ENCODE assay signal across 11 cellular contexts in the genomic region with DNA sequence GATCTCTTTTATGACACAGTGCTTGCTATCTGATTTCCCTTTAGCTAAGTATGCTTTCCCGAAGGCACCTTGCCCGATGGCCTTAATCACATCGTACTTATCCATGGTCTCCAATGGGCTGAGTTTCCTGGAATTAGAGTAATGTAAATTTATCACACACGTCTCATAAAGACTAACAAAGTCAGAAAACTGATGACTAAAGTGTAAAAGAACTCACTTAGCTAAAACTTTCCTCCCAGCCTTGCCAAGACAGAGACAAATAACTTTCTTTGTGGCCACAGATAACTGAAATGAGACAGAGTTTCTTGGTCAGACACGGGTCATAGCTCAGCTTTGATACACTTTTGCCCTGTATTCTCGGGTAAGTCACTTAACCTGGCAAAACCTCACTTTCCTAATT. TPM values are rescaled to one million over a fixed set of nuclear protein-coding genes. Genes with fewer than 3 reads are reported as not detected.
DNase-seq lines count a peak whose midpoint lies in the region; ATAC-seq, FAIRE-seq and TF ChIP-seq lines count a peak whose summit lies in the region.
"Had no signal": no experiment of that assay in that cellular context is flagged by ENCODE, and none has a peak within 500 bp of the region (broad histone marks: within the 10 kb centered on the region; RNA-seq: fewer than 3 reads in every experiment).

No MANE protein-coding gene starts in this region.

- no peak overlapping the region for H2BK120ac ChIP-seq in H1 (replicated peaks; ENCODE audit: low read depth, low read length)

- H4K5ac ChIP-seq in H1 (ENCODE audit: insufficient read length, low read depth, low read length), result no peak overlapping the region

- no peaks in the 10 kb centered on the region for H3K36me3 Mint-ChIP-seq in activated naive CD4-positive, alpha-beta T cell treated with anti-CD3 and anti-CD28 coated beads, Interleukin-2, amount 50 U/mL, for 72 hours
- peaks cover 2% of the 10 kb centered on the region for H3K36me3 Mint-ChIP-seq in activated naive CD4-positive, alpha-beta T cell treated with anti-CD3 and anti-CD28 coated beads, Interleukin-2, amount 10 ng/mL, durations not matched to agents 7 days and 5 days
- H3K36me3 Mint-ChIP-seq in activated CD4-positive, alpha-beta T cell treated with anti-CD3 and anti-CD28 coated beads, Interleukin-2, amount 10 ng/mL, durations not matched to agents 24 days and 14 days (ENCODE audit: low read depth), result peaks cover 7% of the 10 kb centered on the region
- H3K36me3 Mint-ChIP-seq: activated naive CD8-positive, alpha-beta T cell treated with anti-CD3 and anti-CD28 coated beads, Interleukin-2, amount 10 ng/mL, durations not matched to agents 7 days and 5 days had no signal

- H3K14ac ChIP-seq in H1 (ENCODE audit: insufficient read length), result no peak overlapping the region

- no peak overlapping the region for H2BK15ac ChIP-seq in H1 (ENCODE audit: low read length)

- H3K79me1 ChIP-seq in H1 (ENCODE audit: low read depth, low read length), result no peaks in the 10 kb centered on the region

- H3K27me3 ChIP-seq in H1 (replicated peaks in 1 of 4; ENCODE audit: control insufficient read depth in 3 of 4, extremely low read depth in 1 of 4, insufficient read depth in 3 of 4, low read length in 3 of 4), result peaks cover 0 to 10% (median 2%) of the 10 kb centered on the region in 4 experiments; a peak in 2 of 7 replicates
- no peaks in the 10 kb centered on the region; the same call in 1 of the 2 replicates for H3K27me3 ChIP-seq in BE2C

- no peak for DNase-seq in activated naive CD4-positive, alpha-beta T cell treated with anti-CD3 and anti-CD28 coated beads, Interleukin-2, amount 50 U/mL, for 72 hours (ENCODE audit: low spot score in 2 of 2)
- no peak for DNase-seq in activated naive CD4-positive, alpha-beta T cell treated with anti-CD3 and anti-CD28 coated beads, Interleukin-2, amount 10 ng/mL, durations not matched to agents 7 days and 5 days
- no peak for DNase-seq in H1 (ENCODE audit: low read depth in 1 of 2, low spot score in 2 of 2)
- no peak for DNase-seq in stimulated activated naive CD8-positive, alpha-beta T cell treated with anti-CD3 and anti-CD28 coated beads, Interleukin-15, amount 100 ng/mL, for 72 hours
- no peak for DNase-seq in BE2C
- DNase-seq in mesenteric fat pad (ENCODE audit: low spot score), result no peak
- DNase-seq in activated CD4-positive, alpha-beta T cell treated with anti-CD3 and anti-CD28 coated beads, Interleukin-2, amount 10 ng/mL, durations not matched to agents 24 days and 14 days, result no peak

- no peak overlapping the region for H3K23ac ChIP-seq in H1 (ENCODE audit: insufficient read length)

- peak overlapping the region in 1 of 2 experiments; percentile 70; a peak in 1 of 4 replicates for H3K4me2 ChIP-seq in H1 (ENCODE audit: insufficient read depth in 1 of 2, low read depth in 2 of 2, low read length in 2 of 2)

- H4K20me1 ChIP-seq in H1 (replicated peaks in 1 of 2; ENCODE audit: control insufficient read depth in 1 of 2, insufficient read depth in 2 of 2, low read length in 2 of 2), result no peaks in the 10 kb centered on the region

- H4K91ac ChIP-seq in H1 (replicated peaks; ENCODE audit: insufficient read length, low read length), result no peak overlapping the region

- H3K4me1 Mint-ChIP-seq in activated naive CD4-positive, alpha-beta T cell treated with anti-CD3 and anti-CD28 coated beads, Interleukin-2, amount 10 ng/mL, durations not matched to agents 7 days and 5 days, result peaks cover 23% of the 10 kb centered on the region
- H3K4me1 Mint-ChIP-seq in stimulated activated naive CD8-positive, alpha-beta T cell treated with anti-CD3 and anti-CD28 coated beads, Interleukin-15, amount 100 ng/mL, for 72 hours, result peaks cover 11% of the 10 kb centered on the region
- peaks cover 22% of the 10 kb centered on the region for H3K4me1 Mint-ChIP-seq in activated CD4-positive, alpha-beta T cell treated with anti-CD3 and anti-CD28 coated beads, Interleukin-2, amount 10 ng/mL, durations not matched to agents 24 days and 14 days

- H2BK20ac ChIP-seq in H1 (ENCODE audit: low read length), result no peak overlapping the region

- H3K36me3 ChIP-seq in H1 (ENCODE audit: control insufficient read depth in 2 of 4, insufficient read depth in 4 of 4, low read length in 3 of 4) (peaks cover 0 to 6% (median 3%) of the 10 kb centered on the region in 4 experiments; a peak in 4 of 8 replicates), BE2C (0 out of 2 replicates have a peak, but pooled peaks cover 7% of the 10 kb centered on the region)

- POLR2A ChIA-PET in H1 (lab: Charles Lee; ENCODE audit: partially characterized antibody), result interaction anchor here (0.9 to 1.6 kb wide), 5 partner anchors 36 to 259 kb away, joined by 3 to 5 read pairs (median 3); a partner anchor contains a TSS

- no peaks in the 10 kb centered on the region for H3K79me2 ChIP-seq in H1 (ENCODE audit: control insufficient read depth in 1 of 2, insufficient read depth in 2 of 2, low read length in 2 of 2)

- no peak overlapping the region for H2AK5ac ChIP-seq in H1 (ENCODE audit: low read depth, low read length)

- TF ChIP-seq RAD21 in H1 (IDR thresholded peaks at IDR 0.05 in 1 of 2, conservative IDR thresholded peaks at IDR 0.05 in 1 of 2; ENCODE audit: low read depth in 2 of 2, low read length in 2 of 2), result no peak

- H3K23me2 ChIP-seq in H1 (ENCODE audit: low read depth, low read length), result peaks cover 6% of the 10 kb centered on the region

- H3K4me3 Mint-ChIP-seq in activated naive CD4-positive, alpha-beta T cell treated with anti-CD3 and anti-CD28 coated beads, Interleukin-2, amount 10 ng/mL, durations not matched to agents 7 days and 5 days, result no peak overlapping the region
- no peak overlapping the region for H3K4me3 Mint-ChIP-seq in stimulated activated naive CD8-positive, alpha-beta T cell treated with anti-CD3 and anti-CD28 coated beads, Interleukin-15, amount 100 ng/mL, for 72 hours
- H3K4me3 Mint-ChIP-seq in activated CD4-positive, alpha-beta T cell treated with anti-CD3 and anti-CD28 coated beads, Interleukin-2, amount 10 ng/mL, durations not matched to agents 24 days and 14 days, result no peak overlapping the region

- TF ChIP-seq EP300 in H1 (IDR thresholded peaks at IDR 0.05; ENCODE audit: borderline replicate concordance in 1 of 2, low read depth in 2 of 2, low read length in 2 of 2), result no peak

- no peak overlapping the region for H3K27ac ChIP-seq in H1 (ENCODE audit: low read depth, low read length)

- no peak overlapping the region for H4K8ac ChIP-seq in H1 (ENCODE audit: extremely low read depth, insufficient read depth, low read length)

- H3K9ac ChIP-seq in H1 (replicated peaks in 1 of 4; ENCODE audit: extremely low read depth in 1 of 4, low read depth in 3 of 4, low read length in 3 of 4), result no peak overlapping the region

- no peak overlapping the region for H3K4ac ChIP-seq in H1 (replicated peaks; ENCODE audit: insufficient read length, low read depth, low read length)

- no peak overlapping the region for H3K27ac Mint-ChIP-seq in activated naive CD4-positive, alpha-beta T cell treated with anti-CD3 and anti-CD28 coated beads, Interleukin-2, amount 50 U/mL, for 72 hours
- no peak overlapping the region for H3K27ac Mint-ChIP-seq in activated naive CD4-positive, alpha-beta T cell treated with anti-CD3 and anti-CD28 coated beads, Interleukin-2, amount 10 ng/mL, durations not matched to agents 7 days and 5 days
- H3K27ac Mint-ChIP-seq in stimulated activated naive CD8-positive, alpha-beta T cell treated with anti-CD3 and anti-CD28 coated beads, Interleukin-15, amount 100 ng/mL, for 72 hours, result no peak overlapping the region
- no peak overlapping the region for H3K27ac Mint-ChIP-seq in activated CD4-positive, alpha-beta T cell treated with anti-CD3 and anti-CD28 coated beads, Interleukin-2, amount 10 ng/mL, durations not matched to agents 24 days and 14 days
- H3K27ac Mint-ChIP-seq: activated naive CD8-positive, alpha-beta T cell treated with anti-CD3 and anti-CD28 coated beads, Interleukin-2, amount 10 ng/mL, durations not matched to agents 7 days and 5 days had no signal

- CTCF ChIA-PET in activated naive CD4-positive, alpha-beta T cell treated with anti-CD3 and anti-CD28 coated beads, Interleukin-2, amount 10 ng/mL, durations not matched to agents 7 days and 5 days (lab: Charles Lee), result interaction anchor here (0.7 to 3.9 kb wide), 27 partner anchors 10 to 408 kb away, joined by 3 to 37 read pairs (median 4); a partner anchor contains a TSS
- CTCF ChIA-PET in H1 (lab: Charles Lee; ENCODE audit: partially characterized antibody), result interaction anchor here (0.6 to 8.7 kb wide), 55 partner anchors 10 to 360 kb away, joined by 3 to 107 read pairs (median 4); a partner anchor contains a TSS

- H2AFZ ChIP-seq in H1 (ENCODE audit: low read length), result no peak overlapping the region

- no peaks in the 10 kb centered on the region for H3K9me3 Mint-ChIP-seq in activated naive CD4-positive, alpha-beta T cell treated with anti-CD3 and anti-CD28 coated beads, Interleukin-2, amount 50 U/mL, for 72 hours
- no peaks in the 10 kb centered on the region for H3K9me3 Mint-ChIP-seq in activated naive CD4-positive, alpha-beta T cell treated with anti-CD3 and anti-CD28 coated beads, Interleukin-2, amount 10 ng/mL, durations not matched to agents 7 days and 5 days
- H3K9me3 Mint-ChIP-seq in stimulated activated naive CD8-positive, alpha-beta T cell treated with anti-CD3 and anti-CD28 coated beads, Interleukin-15, amount 100 ng/mL, for 72 hours, result no peaks in the 10 kb centered on the region
- no peaks in the 10 kb centered on the region for H3K9me3 Mint-ChIP-seq in activated CD4-positive, alpha-beta T cell treated with anti-CD3 and anti-CD28 coated beads, Interleukin-2, amount 10 ng/mL, durations not matched to agents 24 days and 14 days
- H3K9me3 Mint-ChIP-seq: activated naive CD8-positive, alpha-beta T cell treated with anti-CD3 and anti-CD28 coated beads, Interleukin-2, amount 10 ng/mL, durations not matched to agents 7 days and 5 days; naive thymus-derived CD4-positive, alpha-beta T cell had no signal

- H3K4me3 ChIP-seq in H1 (ENCODE audit: extremely low read depth in 1 of 4, insufficient read depth in 2 of 4, low read depth in 3 of 4, low read length in 4 of 4) (peak overlapping the region in 1 of 4 experiments; percentile 71; a peak in 1 of 8 replicates), BE2C (ENCODE audit: low read depth, low read length) (no peak overlapping the region)

- TF ChIP-seq CTCF in H1 (IDR thresholded peaks at IDR 0.05; ENCODE audit: control extremely low read depth in 1 of 3, insufficient read depth in 1 of 3, low read depth in 1 of 3, low read length in 3 of 3) (no peak), BE2C (IDR thresholded peaks at IDR 0.05; ENCODE audit: low read depth, low read length) (no peak)

- no peak overlapping the region for H3K56ac ChIP-seq in H1 (replicated peaks; ENCODE audit: insufficient read length, low read depth, low read length)

- H3K4me1 ChIP-seq in H1 (replicated peaks in 1 of 4; ENCODE audit: control insufficient read depth in 3 of 4, insufficient read depth in 4 of 4, low read length in 3 of 4) (no peaks in the 10 kb centered on the region), BE2C (no peaks in the 10 kb centered on the region)

- H2BK5ac ChIP-seq in H1 (ENCODE audit: low read depth, low read length), result no peak overlapping the region

- no peak overlapping the region for H3K18ac ChIP-seq in H1 (ENCODE audit: extremely low read depth, low read length)

- 67% methylated on average over 6 of the region's 6 CpGs; no CpG with 5 or more reads in 1 of the 2 experiments for WGBS in H1 (ENCODE audit: extremely low coverage in 1 of 2, insufficient coverage in 1 of 2, insufficient read length in 1 of 2, insufficient replicate concordance in 2 of 2, low coverage in 1 of 2, low lambda C conversion rate in 2 of 2, missing lambda C conversion rate in 1 of 2), 2 experiments

- no peak for TF ChIP-seq POLR2A in H1 (IDR thresholded peaks at IDR 0.05; ENCODE audit: control extremely low read depth in 1 of 2, low read depth in 2 of 2, low read length in 2 of 2)

- peaks cover 29% of the 10 kb centered on the region for H3K27me3 Mint-ChIP-seq in activated naive CD4-positive, alpha-beta T cell treated with anti-CD3 and anti-CD28 coated beads, Interleukin-2, amount 10 ng/mL, durations not matched to agents 7 days and 5 days
- peaks cover 20% of the 10 kb centered on the region for H3K27me3 Mint-ChIP-seq in stimulated activated naive CD8-positive, alpha-beta T cell treated with anti-CD3 and anti-CD28 coated beads, Interleukin-15, amount 100 ng/mL, for 72 hours
- peaks cover 16% of the 10 kb centered on the region for H3K27me3 Mint-ChIP-seq in activated CD4-positive, alpha-beta T cell treated with anti-CD3 and anti-CD28 coated beads, Interleukin-2, amount 10 ng/mL, durations not matched to agents 24 days and 14 days

- no peak overlapping the region for H2BK12ac ChIP-seq in H1 (ENCODE audit: low read depth, low read length)

- intact Hi-C loops in activated CD4-positive, alpha-beta T cell treated with anti-CD3 and anti-CD28 coated beads, Interleukin-2, amount 10 ng/mL, durations not matched to agents 24 days and 14 days (cut with micrococcal nuclease), result loop anchor here (1.0 to 2.0 kb wide), 7 partner anchors 32 to 313 kb away; a partner anchor contains a TSS

- peak; percentile 51 to 62 for ATAC-seq in activated naive CD4-positive, alpha-beta T cell treated with anti-CD3 and anti-CD28 coated beads, Interleukin-2, amount 50 U/mL, for 72 hours
- peak; percentile 18 for ATAC-seq in HG03460 (IDR thresholded peaks at IDR 0.05; ENCODE audit: unreplicated experiment)
- ATAC-seq in stimulated activated naive CD8-positive, alpha-beta T cell treated with anti-CD3 and anti-CD28 coated beads, Interleukin-15, amount 100 ng/mL, for 72 hours, result peak; percentile 64

- H3K9me3 ChIP-seq in H1 (ENCODE audit: insufficient read depth in 2 of 2, low read depth in 1 of 2, low read length in 1 of 2) (no peaks in the 10 kb centered on the region), BE2C (no peaks in the 10 kb centered on the region)

- peak; percentile 24 for FAIRE-seq in H1 (lab: Jason Lieb, UNC)

RNA-seq across cellular contexts. Expression of a gene that starts 1.5 kb away (rescaled TPM):
- under 1 TPM in 1 of 2 donors, not detected in 1; 0.14 TPM for total RNA-seq in activated naive CD4-positive, alpha-beta T cell treated with anti-CD3 and anti-CD28 coated beads, Interleukin-2, amount 50 U/mL, for 72 hours
- total RNA-seq in H1 (2021; fragmentation: NEBNext Ultra II Directional; extraction: Animal tissue kit (Norgen Biotek cat#: 25700)), result 0.27 and 0.35 TPM in 2 replicates
- polyA plus RNA-seq in H1 (2011; rRNA removed), result 0.12 and 0.17 TPM in 2 replicates
- 0.21 TPM for polyA plus RNA-seq in H1 (2011; cell fraction: cytosol; rRNA removed)
- polyA plus RNA-seq in H1 (2011; cell fraction: nucleus; rRNA removed), result 0.20 TPM
- polyA plus RNA-seq in H1 (2012, experiment 1 of 2), result 0.25 to 0.72 TPM (median 0.36 TPM) in 4 replicates
- not detected for polyA plus RNA-seq in H1 (2012, experiment 2 of 2)
- 0.36 TPM for polyA plus RNA-seq in H1 (2013, experiment 1 of 2)
- polyA plus RNA-seq in H1 (2013, experiment 2 of 2), result 0.39 TPM
- 0.10 and 0.13 TPM in 2 replicates for polyA minus RNA-seq in H1 (2011; rRNA and poly(A)+ RNA removed)
- not detected for polyA minus RNA-seq in H1 (2011; cell fraction: cytosol; rRNA and poly(A)+ RNA removed)
- 0.50 TPM for polyA minus RNA-seq in H1 (2011; cell fraction: nucleus; rRNA and poly(A)+ RNA removed)
- polyA plus RNA-seq in BE2C (2012; ENCODE audit: insufficient read depth, insufficient read length, low read depth), result 0.45 TPM
- total RNA-seq in mesenteric fat pad, result not detected
- not detected in 2 replicates for total RNA-seq in activated CD4-positive, alpha-beta T cell treated with anti-CD3 and anti-CD28 coated beads, Interleukin-2, amount 10 ng/mL, durations not matched to agents 24 days and 14 days
- total RNA-seq: activated naive CD8-positive, alpha-beta T cell treated with anti-CD3 and anti-CD28 coated beads, Interleukin-2, amount 10 ng/mL, durations not matched to agents 7 days and 5 days; naive thymus-derived CD4-positive, alpha-beta T cell; T-helper 1 cell treated with Interleukin-12 subunit alpha and Interleukin-12 subunit beta and Interleukin-4 antibody, amounts not matched to agents 30 ng/mL and 1 ng/mL, for 36 hours had no signal

RNA-seq across cellular contexts. Expression of a gene that starts 32.0 kb away (rescaled TPM):
- 1 to 10 TPM in 1 of 2 donors, under 1 TPM in 1; 0.18 to 6.2 TPM for total RNA-seq in activated naive CD4-positive, alpha-beta T cell treated with anti-CD3 and anti-CD28 coated beads, Interleukin-2, amount 50 U/mL, for 72 hours
- total RNA-seq in H1 (2021; fragmentation: NEBNext Ultra II Directional; extraction: Animal tissue kit (Norgen Biotek cat#: 25700)), result 24.5 and 26.0 TPM in 2 replicates
- 9.0 and 11.4 TPM in 2 replicates for polyA plus RNA-seq in H1 (2011; rRNA removed)
- 20.5 TPM for polyA plus RNA-seq in H1 (2011; cell fraction: cytosol; rRNA removed)
- polyA plus RNA-seq in H1 (2011; cell fraction: nucleus; rRNA removed), result 5.7 TPM
- 12.2 to 16.2 TPM (median 12.7 TPM) in 4 replicates for polyA plus RNA-seq in H1 (2012, experiment 1 of 2)
- polyA plus RNA-seq in H1 (2012, experiment 2 of 2), result 1.3 TPM
- 44.5 TPM for polyA plus RNA-seq in H1 (2013, experiment 1 of 2)
- polyA plus RNA-seq in H1 (2013, experiment 2 of 2), result 41.8 TPM
- 5.6 and 5.9 TPM in 2 replicates for polyA minus RNA-seq in H1 (2011; rRNA and poly(A)+ RNA removed)
- polyA minus RNA-seq in H1 (2011; cell fraction: cytosol; rRNA and poly(A)+ RNA removed), result 10.2 TPM
- polyA minus RNA-seq in H1 (2011; cell fraction: nucleus; rRNA and poly(A)+ RNA removed), result 10.4 TPM
- polyA plus RNA-seq in BE2C (2012; ENCODE audit: insufficient read depth, insufficient read length, low read depth), result 23.4 TPM
- total RNA-seq in mesenteric fat pad, result 11.4 TPM
- 7.1 and 10.4 TPM in 2 replicates for total RNA-seq in activated CD4-positive, alpha-beta T cell treated with anti-CD3 and anti-CD28 coated beads, Interleukin-2, amount 10 ng/mL, durations not matched to agents 24 days and 14 days
